Comparison of ENCODE assay signal across 17 cellular contexts in genomic region chr17:56752263-56752662, GRCh38.
DNase-seq lines count a peak whose midpoint lies in the region; ATAC-seq and TF ChIP-seq lines count a peak whose summit lies in the region.
"Had no signal": no experiment of that assay in that cellular context is flagged by ENCODE, and none has a peak within 500 bp of the region (broad histone marks: within the 10 kb centered on the region; RNA-seq: fewer than 3 reads in every experiment).

No MANE protein-coding gene starts in this region.

- TF ChIP-seq CTCF in A673 (conservative IDR thresholded peaks at IDR 0.05; ENCODE audit: low read depth, low read length): no peak
- no peak for TF ChIP-seq CTCF in NB4 (IDR thresholded peaks at IDR 0.05; ENCODE audit: low read depth, low read length)

- POLR2A ChIA-PET in A673 (lab: Charles Lee; ENCODE audit: low non-redundant PET): no interaction called here

- H3K9me3 ChIP-seq in A673 (ENCODE audit: low read depth, low read length, poor library complexity, severe bottlenecking) (no peaks in the 10 kb centered on the region), BLaER1 (peaks cover 23% of the 10 kb centered on the region)
- H3K9me3 ChIP-seq: colonic mucosa, thoracic aorta had no signal

- no peak for TF ChIP-seq POLR2A in NB4 (IDR thresholded peaks at IDR 0.05; ENCODE audit: extremely low read depth, insufficient read length)

- H3K4me1 ChIP-seq in A673 (ENCODE audit: insufficient read depth, low read length, poor library complexity, severe bottlenecking): no peaks in the 10 kb centered on the region
- H3K4me1 ChIP-seq in BLaER1: peaks cover 95% of the 10 kb centered on the region
- H3K4me1 ChIP-seq: colonic mucosa had no signal

- peak overlapping the region; percentile 84 for H3K4me2 ChIP-seq in BLaER1
- H3K4me2 ChIP-seq: neural progenitor cell had no signal

- CTCF ChIA-PET in A673 (lab: Charles Lee): no interaction called here

- H3K27me3 ChIP-seq in A673 (replicated peaks; ENCODE audit: insufficient read depth, low read depth, low read length, poor library complexity) (no peaks in the 10 kb centered on the region), BLaER1 (no peaks in the 10 kb centered on the region)
- H3K27me3 ChIP-seq: colonic mucosa, neural progenitor cell had no signal

- intact Hi-C loops in A673 (cut with micrococcal nuclease; ENCODE audit: unreplicated experiment) (no loop called here), Right ventricle myocardium inferior (cut with DNase I) (no loop called here)

- no peaks in the 10 kb centered on the region for H4K20me1 ChIP-seq in BLaER1

- H3K36me3 ChIP-seq in A673 (ENCODE audit: insufficient read depth, low read length, poor library complexity, severe bottlenecking) (no peaks in the 10 kb centered on the region), BLaER1 (no peaks in the 10 kb centered on the region)
- H3K36me3 ChIP-seq: colonic mucosa, neural progenitor cell, thoracic aorta had no signal

- BruUV-seq in A673 (replicated peaks; lab: Mats Ljungman, UMichigan): no TSS peak

- peak overlapping the region; percentile 76 for H3K9ac ChIP-seq in BLaER1
- H3K9ac ChIP-seq: neural progenitor cell had no signal

- no peak overlapping the region for H3K27ac ChIP-seq in A673 (ENCODE audit: low read depth, low read length, poor library complexity, severe bottlenecking)
- H3K27ac ChIP-seq in BLaER1: peak overlapping the region; percentile 90
- H3K27ac ChIP-seq: colonic mucosa, epithelial cell of prostate, neural progenitor cell, thoracic aorta had no signal

- H3K4me3 ChIP-seq in A673 (ENCODE audit: low read depth, low read length, poor library complexity, severe bottlenecking) (no peak overlapping the region), BLaER1 (peak overlapping the region; percentile 47; the same call in 1 of the 2 replicates), NB4 (ENCODE audit: low read depth, low read length) (no peak overlapping the region)
- H3K4me3 ChIP-seq: colonic mucosa, neural progenitor cell, thoracic aorta had no signal

- peak; percentile 47 for DNase-seq in A673 (ENCODE audit: low spot score)
- DNase-seq in NB4 (ENCODE audit: low read depth): peak; percentile 25
- peak; percentile 70 for DNase-seq in dermis blood vessel endothelial cell
- DNase-seq in Right ventricle myocardium inferior (ENCODE audit: missing footprints): no peak
- DNase-seq: activated CD8-positive, alpha-beta memory T cell treated with anti-CD3 and anti-CD28 coated beads for 24 hours; colonic mucosa; GOT3; MM.1S; NCI-H2171 treated with DMSO at 0.1 percent for 48 hours; SHP77; T-helper 2 cell had no signal

- ATAC-seq in Right ventricle myocardium inferior (no peak), GM18502 (IDR thresholded peaks at IDR 0.05; ENCODE audit: poor library complexity, unreplicated experiment) (no peak), HG03139 (IDR thresholded peaks at IDR 0.05; ENCODE audit: unreplicated experiment) (no peak)
